13 cellular contexts compared by ENCODE assay signal in genomic region chr7:1709900-1710299, GRCh38. TPM values are rescaled to one million over a fixed set of nuclear protein-coding genes. Genes with fewer than 3 reads are reported as not detected.
A peak's percentile ranks its signal among the peaks of the same experiment; 100 is the strongest.
DNase-seq lines count a peak whose midpoint lies in the region; ATAC-seq and TF ChIP-seq lines count a peak whose summit lies in the region.
"Had no signal": no experiment of that assay in that cellular context is flagged by ENCODE, and none has a peak within 500 bp of the region (broad histone marks: within the 10 kb centered on the region; RNA-seq: fewer than 3 reads in every experiment).

No MANE protein-coding gene starts in this region.

- H3K4me3 ChIP-seq in choroid plexus epithelial cell (ENCODE audit: low read depth, low read length): no peak overlapping the region
- H3K4me3 ChIP-seq: gastrocnemius medialis had no signal

- H3K27me3 Mint-ChIP-seq in Calu3 (ENCODE audit: unreplicated experiment) (peaks cover 96% of the 10 kb centered on the region), neural crest cell (ENCODE audit: low read depth) (no peaks in the 10 kb centered on the region)
- H3K27me3 Mint-ChIP-seq: activated T-cell treated with anti-CD3 and anti-CD28 coated beads, Interleukin-2, amount 50 U/mL, for 24 hours had no signal

- peak; percentile 71 for TF ChIP-seq CTCF in Calu3 (IDR thresholded peaks at IDR 0.05; ENCODE audit: unreplicated experiment)
- peak; percentile 41 for TF ChIP-seq CTCF in choroid plexus epithelial cell (conservative IDR thresholded peaks at IDR 0.05; ENCODE audit: low read depth, low read length)
- peak; percentile 59 for TF ChIP-seq CTCF in neural crest cell (conservative IDR thresholded peaks at IDR 0.05)
- TF ChIP-seq CTCF in GM20000 (IDR thresholded peaks at IDR 0.05; ENCODE audit: extremely low read depth, missing control alignments): no peak

- intact Hi-C loops in Calu3 (cut with micrococcal nuclease; ENCODE audit: unreplicated experiment): no loop called here

- DNase-seq in Calu3 (no peak), LHCN-M2 (ENCODE audit: low read depth) (peak; percentile 29), choroid plexus epithelial cell (ENCODE audit: low read depth) (peak; percentile 7), neural crest cell (ENCODE audit: low read depth, low spot score) (no peak), GM03348 (ENCODE audit: low spot score) (no peak), activated gamma-delta T cell (lab: John Stamatoyannopoulos, UW) (no peak), GM20000 (ENCODE audit: low spot score) (no peak)
- DNase-seq: activated T-cell treated with anti-CD3 and anti-CD28 coated beads, Interleukin-2, amount 50 U/mL, for 24 hours; GDM1; HCEC 1CT; left colon had no signal

- H3K36me3 Mint-ChIP-seq in Calu3 (ENCODE audit: insufficient read depth, unreplicated experiment) (peaks cover 4% of the 10 kb centered on the region), neural crest cell (ENCODE audit: low read depth) (peaks cover 6% of the 10 kb centered on the region)

- H3K4me1 Mint-ChIP-seq in Calu3 (ENCODE audit: low read depth, unreplicated experiment) (no peaks in the 10 kb centered on the region), neural crest cell (peaks cover 19% of the 10 kb centered on the region)

- no peaks in the 10 kb centered on the region for H3K9me3 Mint-ChIP-seq in Calu3 (ENCODE audit: low read depth, unreplicated experiment)
- H3K9me3 Mint-ChIP-seq in neural crest cell: peaks cover 2% of the 10 kb centered on the region

- no peak overlapping the region for H3K4me3 Mint-ChIP-seq in Calu3 (ENCODE audit: low read depth, unreplicated experiment)
- H3K4me3 Mint-ChIP-seq in neural crest cell: no peak overlapping the region
- H3K4me3 Mint-ChIP-seq: activated T-cell treated with anti-CD3 and anti-CD28 coated beads, Interleukin-2, amount 50 U/mL, for 24 hours had no signal

- no peak for ATAC-seq in GM19467 (IDR thresholded peaks at IDR 0.05; ENCODE audit: unreplicated experiment)
- ATAC-seq: gastrocnemius medialis, left colon had no signal

- CTCF ChIA-PET in Calu3 (lab: Charles Lee): interaction anchor here (0.6 kb wide), 1 partner anchor 340 kb away, joined by 12 read pairs; no protein-coding TSS in a partner anchor

- H3K27ac Mint-ChIP-seq in Calu3 (ENCODE audit: unreplicated experiment) (no peak overlapping the region), neural crest cell (ENCODE audit: unreplicated experiment) (no peak overlapping the region)
- H3K27ac Mint-ChIP-seq: activated T-cell treated with anti-CD3 and anti-CD28 coated beads, Interleukin-2, amount 50 U/mL, for 24 hours had no signal

- no TSS peak for BruUV-seq in Calu3 (replicated peaks; lab: Mats Ljungman, UMichigan)

RNA-seq across cellular contexts. Expression of gene ELFN1, which starts 39.8 kb away (rescaled TPM):
- total RNA-seq in Calu3 (2022) (0.27 TPM in 1 of 2 replicates, not detected in the other), LHCN-M2 (2014; rRNA removed) (not detected in 2 replicates), neural crest cell (8.5 and 9.4 TPM in 2 replicates)
- polyA plus RNA-seq in LHCN-M2 (2012): not detected

Comparison
In these comparisons a context has a peak if more than half of its experiments do, and no peak if none do; other contexts are left out.
1. DNase-seq: peak in LHCN-M2 (single experiment) and choroid plexus epithelial cell (single experiment); none in Calu3 (single experiment), neural crest cell (single experiment), GM03348 (single experiment), activated gamma-delta T cell (single experiment) and GM20000 (single experiment).